ENCODE assay signal across 1 cellular context in the genomic region with DNA sequence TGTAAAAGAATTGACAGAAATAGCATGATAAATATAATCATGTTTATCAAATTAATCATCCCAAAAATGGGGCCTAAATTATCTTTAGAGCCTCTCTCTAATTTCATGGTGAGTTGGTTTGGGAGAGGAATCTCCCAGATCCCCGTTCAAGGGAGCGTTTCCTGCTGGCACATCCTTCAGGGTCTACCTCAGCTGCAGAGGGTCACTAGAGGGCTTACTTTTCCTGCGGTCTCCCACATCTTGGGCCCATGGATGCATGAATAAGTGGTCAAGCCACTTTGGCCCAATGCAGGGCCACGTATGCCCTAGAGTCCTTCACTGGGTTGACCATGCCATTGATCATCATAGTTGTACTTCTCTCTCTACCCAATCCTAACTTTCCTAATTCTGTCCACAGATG.
TF ChIP-seq lines count a peak whose summit lies in the region.

No MANE protein-coding gene starts in this region.

TF ChIP-seq in GM12878, 131 proteins besides CTCF, POLR2A, EP300 and RAD21:
- TF ChIP-seq, protein P1, sequence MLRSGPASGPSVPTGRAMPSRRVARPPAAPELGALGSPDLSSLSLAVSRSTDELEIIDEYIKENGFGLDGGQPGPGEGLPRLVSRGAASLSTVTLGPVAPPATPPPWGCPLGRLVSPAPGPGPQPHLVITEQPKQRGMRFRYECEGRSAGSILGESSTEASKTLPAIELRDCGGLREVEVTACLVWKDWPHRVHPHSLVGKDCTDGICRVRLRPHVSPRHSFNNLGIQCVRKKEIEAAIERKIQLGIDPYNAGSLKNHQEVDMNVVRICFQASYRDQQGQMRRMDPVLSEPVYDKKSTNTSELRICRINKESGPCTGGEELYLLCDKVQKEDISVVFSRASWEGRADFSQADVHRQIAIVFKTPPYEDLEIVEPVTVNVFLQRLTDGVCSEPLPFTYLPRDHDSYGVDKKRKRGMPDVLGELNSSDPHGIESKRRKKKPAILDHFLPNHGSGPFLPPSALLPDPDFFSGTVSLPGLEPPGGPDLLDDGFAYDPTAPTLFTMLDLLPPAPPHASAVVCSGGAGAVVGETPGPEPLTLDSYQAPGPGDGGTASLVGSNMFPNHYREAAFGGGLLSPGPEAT (IDR thresholded peaks at IDR 0.05; ENCODE audit: low read depth), result no peak
- TF ChIP-seq, protein P2, sequence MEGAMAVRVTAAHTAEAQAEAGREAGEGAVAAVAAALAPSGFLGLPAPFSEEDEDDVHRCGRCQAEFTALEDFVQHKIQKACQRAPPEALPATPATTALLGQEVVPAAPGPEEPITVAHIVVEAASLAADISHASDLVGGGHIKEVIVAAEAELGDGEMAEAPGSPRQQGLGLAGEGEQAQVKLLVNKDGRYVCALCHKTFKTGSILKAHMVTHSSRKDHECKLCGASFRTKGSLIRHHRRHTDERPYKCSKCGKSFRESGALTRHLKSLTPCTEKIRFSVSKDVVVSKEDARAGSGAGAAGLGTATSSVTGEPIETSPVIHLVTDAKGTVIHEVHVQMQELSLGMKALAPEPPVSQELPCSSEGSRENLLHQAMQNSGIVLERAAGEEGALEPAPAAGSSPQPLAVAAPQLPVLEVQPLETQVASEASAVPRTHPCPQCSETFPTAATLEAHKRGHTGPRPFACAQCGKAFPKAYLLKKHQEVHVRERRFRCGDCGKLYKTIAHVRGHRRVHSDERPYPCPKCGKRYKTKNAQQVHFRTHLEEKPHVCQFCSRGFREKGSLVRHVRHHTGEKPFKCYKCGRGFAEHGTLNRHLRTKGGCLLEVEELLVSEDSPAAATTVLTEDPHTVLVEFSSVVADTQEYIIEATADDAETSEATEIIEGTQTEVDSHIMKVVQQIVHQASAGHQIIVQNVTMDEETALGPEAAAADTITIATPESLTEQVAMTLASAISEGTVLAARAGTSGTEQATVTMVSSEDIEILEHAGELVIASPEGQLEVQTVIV (IDR thresholded peaks at IDR 0.05; ENCODE audit: borderline replicate concordance, partially characterized antibody), result no peak
- no peak for TF ChIP-seq BHLHE40 (IDR thresholded peaks at IDR 0.05; ENCODE audit: borderline replicate concordance in 1 of 2, low read depth in 2 of 2, low read length in 1 of 2)
- no peak for TF ChIP-seq TCF7 (IDR thresholded peaks at IDR 0.05; ENCODE audit: borderline replicate concordance)
- TF ChIP-seq SP1 (IDR thresholded peaks at IDR 0.05; ENCODE audit: low read depth, low read length), result no peak
- no peak for TF ChIP-seq CEBPB (IDR thresholded peaks at IDR 0.05; ENCODE audit: borderline replicate concordance in 1 of 2, low read depth in 2 of 2, low read length in 2 of 2)
- TF ChIP-seq, protein P3, sequence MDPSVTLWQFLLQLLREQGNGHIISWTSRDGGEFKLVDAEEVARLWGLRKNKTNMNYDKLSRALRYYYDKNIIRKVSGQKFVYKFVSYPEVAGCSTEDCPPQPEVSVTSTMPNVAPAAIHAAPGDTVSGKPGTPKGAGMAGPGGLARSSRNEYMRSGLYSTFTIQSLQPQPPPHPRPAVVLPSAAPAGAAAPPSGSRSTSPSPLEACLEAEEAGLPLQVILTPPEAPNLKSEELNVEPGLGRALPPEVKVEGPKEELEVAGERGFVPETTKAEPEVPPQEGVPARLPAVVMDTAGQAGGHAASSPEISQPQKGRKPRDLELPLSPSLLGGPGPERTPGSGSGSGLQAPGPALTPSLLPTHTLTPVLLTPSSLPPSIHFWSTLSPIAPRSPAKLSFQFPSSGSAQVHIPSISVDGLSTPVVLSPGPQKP (IDR thresholded peaks at IDR 0.05; ENCODE audit: low read depth, low read length), result no peak
- TF ChIP-seq SMAD5 (IDR thresholded peaks at IDR 0.05; ENCODE audit: low read depth), result no peak
- TF ChIP-seq, protein P4, sequence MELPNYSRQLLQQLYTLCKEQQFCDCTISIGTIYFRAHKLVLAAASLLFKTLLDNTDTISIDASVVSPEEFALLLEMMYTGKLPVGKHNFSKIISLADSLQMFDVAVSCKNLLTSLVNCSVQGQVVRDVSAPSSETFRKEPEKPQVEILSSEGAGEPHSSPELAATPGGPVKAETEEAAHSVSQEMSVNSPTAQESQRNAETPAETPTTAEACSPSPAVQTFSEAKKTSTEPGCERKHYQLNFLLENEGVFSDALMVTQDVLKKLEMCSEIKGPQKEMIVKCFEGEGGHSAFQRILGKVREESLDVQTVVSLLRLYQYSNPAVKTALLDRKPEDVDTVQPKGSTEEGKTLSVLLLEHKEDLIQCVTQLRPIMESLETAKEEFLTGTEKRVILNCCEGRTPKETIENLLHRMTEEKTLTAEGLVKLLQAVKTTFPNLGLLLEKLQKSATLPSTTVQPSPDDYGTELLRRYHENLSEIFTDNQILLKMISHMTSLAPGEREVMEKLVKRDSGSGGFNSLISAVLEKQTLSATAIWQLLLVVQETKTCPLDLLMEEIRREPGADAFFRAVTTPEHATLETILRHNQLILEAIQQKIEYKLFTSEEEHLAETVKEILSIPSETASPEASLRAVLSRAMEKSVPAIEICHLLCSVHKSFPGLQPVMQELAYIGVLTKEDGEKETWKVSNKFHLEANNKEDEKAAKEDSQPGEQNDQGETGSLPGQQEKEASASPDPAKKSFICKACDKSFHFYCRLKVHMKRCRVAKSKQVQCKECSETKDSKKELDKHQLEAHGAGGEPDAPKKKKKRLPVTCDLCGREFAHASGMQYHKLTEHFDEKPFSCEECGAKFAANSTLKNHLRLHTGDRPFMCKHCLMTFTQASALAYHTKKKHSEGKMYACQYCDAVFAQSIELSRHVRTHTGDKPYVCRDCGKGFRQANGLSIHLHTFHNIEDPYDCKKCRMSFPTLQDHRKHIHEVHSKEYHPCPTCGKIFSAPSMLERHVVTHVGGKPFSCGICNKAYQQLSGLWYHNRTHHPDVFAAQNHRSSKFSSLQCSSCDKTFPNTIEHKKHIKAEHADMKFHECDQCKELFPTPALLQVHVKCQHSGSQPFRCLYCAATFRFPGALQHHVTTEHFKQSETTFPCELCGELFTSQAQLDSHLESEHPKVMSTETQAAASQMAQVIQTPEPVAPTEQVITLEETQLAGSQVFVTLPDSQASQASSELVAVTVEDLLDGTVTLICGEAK (IDR thresholded peaks at IDR 0.05; ENCODE audit: borderline replicate concordance), result no peak
- TF ChIP-seq SIX5 (IDR thresholded peaks at IDR 0.05; ENCODE audit: low read depth, low read length, severe bottlenecking), result no peak
TF ChIP-seq in GM12878: peak in this region for 0.
